In genomic region chr9:13478235-13478634, GRCh38 we compare ENCODE assay signal across 24 cellular contexts.
DNase-seq lines count a peak whose midpoint lies in the region; TF ChIP-seq lines count a peak whose summit lies in the region.
"Had no signal": no experiment of that assay in that cellular context is flagged by ENCODE, and none has a peak within 500 bp of the region (broad histone marks: within the 10 kb centered on the region; RNA-seq: fewer than 3 reads in every experiment).

No MANE protein-coding gene starts in this region.

- H2BK12ac ChIP-seq in neuronal stem cell (ENCODE audit: low read length): no peak overlapping the region

- H4K8ac ChIP-seq in neuronal stem cell (ENCODE audit: low read depth, low read length): no peak overlapping the region

- H3K36me3 ChIP-seq in neuronal stem cell (replicated peaks in 1 of 2; ENCODE audit: control insufficient read depth in 2 of 2, insufficient read depth in 2 of 2, low read length in 2 of 2): no peaks in the 10 kb centered on the region

- no peak overlapping the region for H2BK120ac ChIP-seq in neuronal stem cell (ENCODE audit: low read depth, low read length)

- no peak overlapping the region for H3K23ac ChIP-seq in neuronal stem cell (ENCODE audit: low read depth, low read length, poor library complexity)

- H3K27ac ChIP-seq in neuronal stem cell (replicated peaks; ENCODE audit: low read length): no peak overlapping the region
- H3K27ac ChIP-seq: testis had no signal

- no peak overlapping the region for H2BK15ac ChIP-seq in neuronal stem cell (ENCODE audit: low read length)

- no peak overlapping the region for H3K18ac ChIP-seq in neuronal stem cell (ENCODE audit: low read length)

- H2BK5ac ChIP-seq in neuronal stem cell (ENCODE audit: low read length): no peak overlapping the region

- in situ Hi-C loops in G401 (cut with HindIII; ENCODE audit: low sequenced_read_pairs): no loop called here

- peaks cover 0 to 11% of the 10 kb centered on the region in 2 donors for H3K9me3 ChIP-seq in neuronal stem cell (replicated peaks in 1 of 2; ENCODE audit: control insufficient read depth in 2 of 2, insufficient read depth in 1 of 2, low read depth in 1 of 2, low read length in 2 of 2)
- H3K9me3 ChIP-seq: testis had no signal

- no peak overlapping the region for H3K4me2 ChIP-seq in neuronal stem cell (ENCODE audit: insufficient read depth, low read length, poor library complexity, severe bottlenecking)

- H2AK5ac ChIP-seq in neuronal stem cell (ENCODE audit: low read depth, low read length): no peak overlapping the region

- WGBS in neuronal stem cell (ENCODE audit: extremely low coverage in 2 of 2, insufficient read length in 2 of 2, insufficient replicate concordance in 1 of 2), 2 donors: no CpG with 5 or more reads among the region's 2 CpGs

- no peak for TF ChIP-seq CTCF in AG09319 (IDR thresholded peaks at IDR 0.05; ENCODE audit: low read depth, low read length)
- no peak for TF ChIP-seq CTCF in choroid plexus epithelial cell (conservative IDR thresholded peaks at IDR 0.05; ENCODE audit: low read depth, low read length)

- H3K4me1 ChIP-seq in neuronal stem cell (ENCODE audit: control insufficient read depth in 2 of 2, insufficient read depth in 1 of 2, low read depth in 1 of 2, low read length in 2 of 2): peaks cover 0 to 3% of the 10 kb centered on the region in 2 donors
- H3K4me1 ChIP-seq: testis had no signal

- H3K4me3 ChIP-seq in choroid plexus epithelial cell (ENCODE audit: low read depth, low read length): no peak overlapping the region
- no peak overlapping the region for H3K4me3 ChIP-seq in neuronal stem cell (ENCODE audit: low read length in 2 of 2)
- H3K4me3 ChIP-seq: K562, testis had no signal

- H3K27me3 ChIP-seq in neuronal stem cell (ENCODE audit: control insufficient read depth in 3 of 3, insufficient read depth in 3 of 3, low read depth in 1 of 3, low read length in 3 of 3): no peaks in the 10 kb centered on the region
- H3K27me3 ChIP-seq: testis had no signal

- H2AFZ ChIP-seq in neuronal stem cell (ENCODE audit: low read length): no peak overlapping the region

- no peak overlapping the region for H3K9ac ChIP-seq in neuronal stem cell (ENCODE audit: low read depth, low read length, poor library complexity)

- no peak overlapping the region for H3K14ac ChIP-seq in neuronal stem cell (ENCODE audit: low read length)

- H4K91ac ChIP-seq in neuronal stem cell (ENCODE audit: low read depth, low read length, poor library complexity): no peak overlapping the region

- no peaks in the 10 kb centered on the region for H3K79me1 ChIP-seq in neuronal stem cell (ENCODE audit: low read depth, low read length)

- H3K4ac ChIP-seq in neuronal stem cell (ENCODE audit: low read length): no peak overlapping the region

- DNase-seq in AG09319 (ENCODE audit: extremely low read depth, low read depth) (peak; percentile 5), M059J (ENCODE audit: low read depth) (peak; percentile 15), choroid plexus epithelial cell (ENCODE audit: low read depth) (peak; percentile 18), kidney tubule cell (ENCODE audit: low spot score) (peak; percentile 30), foreskin melanocyte (no peak), NCI-H510A (lab: John Stamatoyannopoulos, UW) (no peak), G401 (ENCODE audit: low spot score) (no peak), neuronal stem cell (ENCODE audit: low spot score) (no peak)
- DNase-seq: activated CD4-positive, alpha-beta memory T cell treated with anti-CD3 and anti-CD28 coated beads for 36 hours; activated CD8-positive, alpha-beta memory T cell treated with anti-CD3 and anti-CD28 coated beads, Interleukin-2, amount 50 U/mL, for 4 hours; activated naive CD4-positive, alpha-beta T cell treated with anti-CD3 and anti-CD28 coated beads for 36 hours; amygdala; CD8-positive, alpha-beta T cell; HCEC 1CT; head of caudate nucleus; mesendoderm; MM.1S; NCI-H2029 treated with DMSO at 0.1 percent for 48 hours; NCI-H345; NCI-H748 treated with DMSO at 0.1 percent for 48 hours; RPMI8226; stimulated activated naive CD8-positive, alpha-beta T cell treated with anti-CD3 and anti-CD28 coated beads, Interleukin-15, Interleukin-2, amounts not matched to agents 100 U/mL and 50 U/mL, for 24 hours; testis had no signal

Comparison
In these comparisons a context has a peak if more than half of its experiments do, and no peak if none do; other contexts are left out.
1. DNase-seq: peak in AG09319 (single experiment), M059J (single experiment), choroid plexus epithelial cell (single experiment) and kidney tubule cell (single experiment); none in foreskin melanocyte (single experiment), NCI-H510A (single experiment), G401 (single experiment) and neuronal stem cell (single experiment).